9 cellular contexts compared by ENCODE assay signal in genomic region chr4:83362492-83363329, GRCh38. TPM values are rescaled to one million over a fixed set of nuclear protein-coding genes. Genes with fewer than 3 reads are reported as not detected.
DNase-seq lines count a peak whose midpoint lies in the region; TF ChIP-seq lines count a peak whose summit lies in the region.
"Had no signal": no experiment of that assay in that cellular context is flagged by ENCODE, and none has a peak within 500 bp of the region (broad histone marks: within the 10 kb centered on the region; RNA-seq: fewer than 3 reads in every experiment).

No MANE protein-coding gene starts in this region.

- H3K18ac ChIP-seq in H9 (ENCODE audit: insufficient read length, low read depth, low read length) = no peak overlapping the region

- H2AFZ ChIP-seq in H9 (ENCODE audit: low read length) = no peak overlapping the region

- H2BK120ac ChIP-seq in H9 (ENCODE audit: low read depth, low read length, poor library complexity, severe bottlenecking) = no peak overlapping the region

- H3K14ac ChIP-seq in H9 (ENCODE audit: insufficient read depth, low read length) = no peak overlapping the region

- H3K27me3 Mint-ChIP-seq in H9 (ENCODE audit: low read depth) (peaks cover 6% of the 10 kb centered on the region), glutamatergic neuron (ENCODE audit: unreplicated experiment) (no peaks in the 10 kb centered on the region)

- no peak overlapping the region for H4K91ac ChIP-seq in H9 (ENCODE audit: insufficient read length, low read depth, low read length)

- H4K20me1 ChIP-seq in H9 (ENCODE audit: control insufficient read depth, insufficient read depth, insufficient read length) = no peaks in the 10 kb centered on the region

- peaks cover 2% of the 10 kb centered on the region for H3K4me1 ChIP-seq in H9 (ENCODE audit: insufficient read depth, low read length)

- no peak overlapping the region for H2BK5ac ChIP-seq in H9 (ENCODE audit: insufficient read length, low read length)

- TF ChIP-seq CTCF in H9 (conservative IDR thresholded peaks at IDR 0.05) = peak; percentile 44; the same call in 2 of the 3 replicates
- no peak for TF ChIP-seq CTCF in glutamatergic neuron (IDR thresholded peaks at IDR 0.05; ENCODE audit: partially characterized antibody, unreplicated experiment)

- no peak overlapping the region for H4K8ac ChIP-seq in H9 (replicated peaks; ENCODE audit: insufficient read length, low read depth, low read length)

- no peak overlapping the region for H3K9ac ChIP-seq in H9 (ENCODE audit: extremely low read depth, insufficient read length, low read length)

- no peak overlapping the region for H3K56ac ChIP-seq in H9 (ENCODE audit: insufficient read length, low read depth, low read length)

- no peaks in the 10 kb centered on the region for H3K9me3 Mint-ChIP-seq in H9
- no peaks in the 10 kb centered on the region for H3K9me3 Mint-ChIP-seq in glutamatergic neuron (ENCODE audit: unreplicated experiment)

- H3K9me3 ChIP-seq in H9 (ENCODE audit: control insufficient read depth, low read depth, low read length) = no peaks in the 10 kb centered on the region

- no peak overlapping the region for H2BK12ac ChIP-seq in H9 (ENCODE audit: insufficient read length, low read depth, low read length)

- H3K79me1 ChIP-seq in H9 (ENCODE audit: insufficient read depth, low read depth, low read length, poor library complexity, severe bottlenecking) = no peaks in the 10 kb centered on the region

- H3K27me3 ChIP-seq in H9 (ENCODE audit: insufficient read depth, low read length) = no peaks in the 10 kb centered on the region

- H3K23me2 ChIP-seq in H9 (ENCODE audit: insufficient read length, low read depth, low read length, poor library complexity, severe bottlenecking) = no peaks in the 10 kb centered on the region

- no peak overlapping the region for H3T11ph ChIP-seq in H9 (ENCODE audit: low read length)

- H4K5ac ChIP-seq in H9 (ENCODE audit: insufficient read length, low read depth, low read length) = no peak overlapping the region

- H3K27ac Mint-ChIP-seq in H9 (no peak overlapping the region), glutamatergic neuron (ENCODE audit: unreplicated experiment) (no peak overlapping the region)

- H3K79me2 ChIP-seq in H9 (ENCODE audit: insufficient read depth, low read length) = no peaks in the 10 kb centered on the region

- no peak overlapping the region for H2AK5ac ChIP-seq in H9 (ENCODE audit: insufficient read length, low read length)

- DNase-seq in DMS153 (lab: John Stamatoyannopoulos, UW) (peak; percentile 63), H9 (no peak), NCI-H748 (lab: John Stamatoyannopoulos, UW; ENCODE audit: unreplicated experiment) (peak; percentile 65), fibroblast of peridontal ligament (ENCODE audit: extremely low read depth) (peak; percentile 55), T-helper 1 cell (no peak), nucleus accumbens (lab: John Stamatoyannopoulos, UW) (no peak), NCI-H1436 treated with DMSO at 0.1 percent for 48 hours (lab: John Stamatoyannopoulos, UW) (no peak), glutamatergic neuron (no peak)

- H3K36me3 Mint-ChIP-seq in H9 (ENCODE audit: insufficient read depth in 1 of 3, low read depth in 3 of 3) (no peaks in the 10 kb centered on the region), glutamatergic neuron (ENCODE audit: unreplicated experiment) (no peaks in the 10 kb centered on the region)

- H3K4me1 Mint-ChIP-seq in H9 (peaks cover 13% of the 10 kb centered on the region in 2 experiments), glutamatergic neuron (ENCODE audit: low read depth, unreplicated experiment) (no peaks in the 10 kb centered on the region)

- no peak overlapping the region for H3K4me2 ChIP-seq in H9 (ENCODE audit: insufficient read depth, insufficient read length, low read length)

- no peak overlapping the region for H3K23ac ChIP-seq in H9 (ENCODE audit: insufficient read length, low read depth, low read length)

- no peak overlapping the region for H3K4ac ChIP-seq in H9 (ENCODE audit: low read depth, low read length)

- no CpG with 5 or more reads among the region's 9 CpGs for WGBS in H9 (ENCODE audit: extremely low coverage, insufficient read length, low lambda C conversion rate)

- H2BK20ac ChIP-seq in H9 (ENCODE audit: low read depth, low read length, poor library complexity, severe bottlenecking) = no peak overlapping the region

- H3K4me3 Mint-ChIP-seq in H9 = no peak overlapping the region
- no peak overlapping the region for H3K4me3 Mint-ChIP-seq in glutamatergic neuron (ENCODE audit: unreplicated experiment)

- no peak overlapping the region for H2BK15ac ChIP-seq in H9 (ENCODE audit: low read depth, low read length)

- no peak overlapping the region for H3K27ac ChIP-seq in H9 (ENCODE audit: insufficient read length, low read depth, low read length)
- H3K27ac ChIP-seq: SK-N-MC had no signal

RNA-seq across cellular contexts. Expression of gene HPSE, which starts 28.1 kb away (rescaled TPM):
- total RNA-seq in H9 (2021) = 1.5 and 2.0 TPM in 2 replicates
- 1.8 TPM for total RNA-seq in glutamatergic neuron (ENCODE audit: unreplicated experiment)

Comparison
In these comparisons a context has a peak if more than half of its experiments do, and no peak if none do; other contexts are left out.
1. DNase-seq: peak in DMS153 (single experiment), NCI-H748 (single experiment) and fibroblast of peridontal ligament (single experiment); none in H9 (single experiment), T-helper 1 cell (0 of 5), nucleus accumbens (0 of 56), NCI-H1436 treated with DMSO at 0.1 percent for 48 hours (single experiment) and glutamatergic neuron (single experiment).